Comparison of ENCODE assay signal across 8 cellular contexts in genomic region chr2:182717451-182718215, GRCh38. TPM values are rescaled to one million over a fixed set of nuclear protein-coding genes. Genes with fewer than 3 reads are reported as not detected.
DNase-seq lines count a peak whose midpoint lies in the region; ATAC-seq, FAIRE-seq and TF ChIP-seq lines count a peak whose summit lies in the region.

No MANE protein-coding gene starts in this region.

- ATAC-seq in GM21515 (IDR thresholded peaks at IDR 0.05; ENCODE audit: unreplicated experiment) (peak; percentile 45), upper lobe of right lung (no peak), pancreas (no peak)

- 6 to 11% methylated on average over 2 of the region's 2 CpGs for WGBS in pancreas, 2 donors

- H3K4me1 ChIP-seq in HUES48 (ENCODE audit: control insufficient read depth, insufficient read depth, low read length) (peaks cover 12% of the 10 kb centered on the region), upper lobe of right lung (peaks cover 13% of the 10 kb centered on the region), pancreas (peaks cover 0 to 24% (median 15%) of the 10 kb centered on the region in 3 donors)

- in situ Hi-C loops in GM13976 (cut with MboI; ENCODE audit: low sequenced_read_pairs, unreplicated experiment): no loop called here

- H3K27me3 ChIP-seq in HUES48 (ENCODE audit: control insufficient read depth, insufficient read depth, low read length) (no peaks in the 10 kb centered on the region), upper lobe of right lung (no peaks in the 10 kb centered on the region), pancreas (no peaks in the 10 kb centered on the region)

- no peak for TF ChIP-seq CTCF in GM13976 (IDR thresholded peaks at IDR 0.05; ENCODE audit: borderline replicate concordance, control extremely low read depth, extremely low read depth, insufficient read depth, missing control alignments)
- no peak for TF ChIP-seq CTCF in epithelial cell of proximal tubule (conservative IDR thresholded peaks at IDR 0.05; ENCODE audit: low read depth, low read length)
- no peak for TF ChIP-seq CTCF in upper lobe of right lung (IDR thresholded peaks at IDR 0.05)
- no peak for TF ChIP-seq CTCF in pancreas (IDR thresholded peaks at IDR 0.05)

- H3K4me3 ChIP-seq in HUES48 (ENCODE audit: low read depth, low read length): peak overlapping the region; percentile 93
- peak overlapping the region; percentile 93 for H3K4me3 ChIP-seq in epithelial cell of proximal tubule (ENCODE audit: low read depth, low read length)
- H3K4me3 ChIP-seq in upper lobe of right lung: no peak overlapping the region
- H3K4me3 ChIP-seq in pancreas: peak overlapping the region in 1 of 4 donors; percentile 97

- no peak overlapping the region for H3K9ac ChIP-seq in HUES48 (ENCODE audit: low read depth, low read length)

- H3K9me3 ChIP-seq in HUES48 (ENCODE audit: control insufficient read depth, insufficient read depth, low read length) (no peaks in the 10 kb centered on the region), upper lobe of right lung (no peaks in the 10 kb centered on the region), pancreas (no peaks in the 10 kb centered on the region)

- peaks cover 52% of the 10 kb centered on the region for H3K36me3 ChIP-seq in HUES48 (ENCODE audit: control insufficient read depth, insufficient read depth, low read length)
- H3K36me3 ChIP-seq in upper lobe of right lung: peaks cover 14% of the 10 kb centered on the region
- H3K36me3 ChIP-seq in pancreas: no peaks in the 10 kb centered on the region

- DNase-seq in GM13976 (ENCODE audit: low spot score) (peak; percentile 37), epithelial cell of proximal tubule (ENCODE audit: low read depth) (no peak), UCSD-AML1 (lab: John Stamatoyannopoulos, UW; ENCODE audit: unreplicated experiment) (no peak), upper lobe of right lung (no peak), pancreas (no peak)
- DNase-seq in activated CD8-positive, alpha-beta memory T cell treated with anti-CD3 and anti-CD28 coated beads for 24 hours: no peak

- no peak for FAIRE-seq in pancreas (lab: Jason Lieb, UNC)

- no peak overlapping the region for H3K27ac ChIP-seq in HUES48 (ENCODE audit: low read depth, low read length)
- H3K27ac ChIP-seq in upper lobe of right lung: no peak overlapping the region
- no peak overlapping the region for H3K27ac ChIP-seq in pancreas

- intact Hi-C loops in upper lobe of right lung (cut with DNase I): no loop called here
- intact Hi-C loops in pancreas (cut with DNase I): no loop called here

RNA-seq across cellular contexts. Expression of gene DNAJC10, which starts 1.6 kb away (rescaled TPM):
- total RNA-seq in epithelial cell of proximal tubule: 89.5 and 99.7 TPM in 2 replicates
- total RNA-seq in upper lobe of right lung: 79.9 TPM
- 10 to 100 TPM; 49.7 to 87.8 (median 78.2) TPM for total RNA-seq in pancreas
- 10 to 100 TPM; 19.9 to 32.2 TPM for polyA plus RNA-seq in pancreas
